ENCODE assay signal across 20 cellular contexts in genomic region chr5:53970510-53970909, GRCh38.
DNase-seq lines count a peak whose midpoint lies in the region; ATAC-seq, FAIRE-seq and TF ChIP-seq lines count a peak whose summit lies in the region.
"Had no signal": no experiment of that assay in that cellular context is flagged by ENCODE, and none has a peak within 500 bp of the region (broad histone marks: within the 10 kb centered on the region; RNA-seq: fewer than 3 reads in every experiment).

No MANE protein-coding gene starts in this region.

- intact Hi-C loops in left ventricle myocardium inferior (cut with micrococcal nuclease) (no loop called here), Right ventricle myocardium superior (cut with DNase I) (no loop called here), left lung (cut with DNase I) (no loop called here)

- no peak for TF ChIP-seq CTCF in left ventricle myocardium inferior (IDR thresholded peaks at IDR 0.05; ENCODE audit: borderline replicate concordance)
- TF ChIP-seq CTCF in astrocyte (IDR thresholded peaks at IDR 0.05; ENCODE audit: insufficient read depth, low read depth, low read length) = no peak
- TF ChIP-seq CTCF in fibroblast of the aortic adventitia (IDR thresholded peaks at IDR 0.05; ENCODE audit: insufficient read depth, low read length) = no peak
- no peak for TF ChIP-seq CTCF in left lung (IDR thresholded peaks at IDR 0.05)

- peaks cover 1% of the 10 kb centered on the region for H3K4me1 Mint-ChIP-seq in astrocyte (ENCODE audit: low read depth, unreplicated experiment)
- H3K4me1 Mint-ChIP-seq: CD14-positive monocyte; CD4-positive, alpha-beta memory T cell; IgD-negative memory B cell had no signal

- no peaks in the 10 kb centered on the region for H3K9me3 ChIP-seq in left ventricle myocardium inferior (replicated peaks)
- H3K9me3 ChIP-seq in astrocyte (ENCODE audit: insufficient read depth, low read depth, low read length) = no peaks in the 10 kb centered on the region
- no peaks in the 10 kb centered on the region for H3K9me3 ChIP-seq in left lung
- H3K9me3 ChIP-seq: A549, BLaER1, HAP-1 had no signal

- H3K36me3 ChIP-seq in left ventricle myocardium inferior (no peaks in the 10 kb centered on the region), astrocyte (ENCODE audit: insufficient read depth, low read length) (no peaks in the 10 kb centered on the region), left lung (no peaks in the 10 kb centered on the region)
- H3K36me3 ChIP-seq: BLaER1, HAP-1 had no signal

- ATAC-seq in Right ventricle myocardium superior (ENCODE audit: poor library complexity) = no peak
- ATAC-seq in HG03025 (IDR thresholded peaks at IDR 0.05; ENCODE audit: low FRiP score, unreplicated experiment) = no peak
- no peak for ATAC-seq in GM21360 (IDR thresholded peaks at IDR 0.05; ENCODE audit: unreplicated experiment)
- ATAC-seq in left lung = no peak
- ATAC-seq: A549, GM12878 had no signal

- peak overlapping the region; percentile 38 for H3K27ac ChIP-seq in left ventricle myocardium inferior (replicated peaks)
- H3K27ac ChIP-seq in astrocyte (ENCODE audit: low read depth, low read length) = no peak overlapping the region
- H3K27ac ChIP-seq in left lung = no peak overlapping the region
- H3K27ac ChIP-seq: 22Rv1, A549, BLaER1 had no signal

- no peaks in the 10 kb centered on the region for H3K36me3 Mint-ChIP-seq in astrocyte (ENCODE audit: low read depth, unreplicated experiment)

- no peak overlapping the region for H3K4me2 ChIP-seq in astrocyte (ENCODE audit: low read length)
- H3K4me2 ChIP-seq: A549, BLaER1 had no signal

- no peaks in the 10 kb centered on the region for H3K9me3 Mint-ChIP-seq in astrocyte (ENCODE audit: unreplicated experiment)
- H3K9me3 Mint-ChIP-seq: CD4-positive, alpha-beta memory T cell; IgD-negative memory B cell had no signal

- H3K27me3 Mint-ChIP-seq in astrocyte (ENCODE audit: low read depth, unreplicated experiment) = no peaks in the 10 kb centered on the region
- H3K27me3 Mint-ChIP-seq: CD4-positive, alpha-beta memory T cell; IgD-negative memory B cell had no signal

- H3K27ac Mint-ChIP-seq in astrocyte (ENCODE audit: unreplicated experiment) = no peak overlapping the region
- H3K27ac Mint-ChIP-seq: CD14-positive monocyte, IgD-negative memory B cell had no signal

- H4K20me1 ChIP-seq in astrocyte (ENCODE audit: insufficient read depth, low read length) = no peaks in the 10 kb centered on the region
- H4K20me1 ChIP-seq: BLaER1 had no signal

- no peak overlapping the region for H3K9ac ChIP-seq in astrocyte (ENCODE audit: low read length)
- H3K9ac ChIP-seq: BLaER1 had no signal

- no peak overlapping the region for H3K4me3 Mint-ChIP-seq in astrocyte (ENCODE audit: unreplicated experiment)
- H3K4me3 Mint-ChIP-seq: CD14-positive monocyte; CD4-positive, alpha-beta memory T cell; IgD-negative memory B cell had no signal

- no peak for FAIRE-seq in astrocyte (lab: Jason Lieb, UNC)
- FAIRE-seq: A549, GM12878, HTR-8/SVneo had no signal

- DNase-seq in left ventricle myocardium inferior = no peak
- no peak for DNase-seq in Right ventricle myocardium superior
- DNase-seq in astrocyte (ENCODE audit: low read depth) = peak; percentile 41
- DNase-seq in fibroblast of the aortic adventitia (ENCODE audit: low read depth) = peak; percentile 31
- no peak for DNase-seq in left lung
- no peak for DNase-seq in activated CD4-positive, alpha-beta T cell treated with anti-CD3 and anti-CD28 coated beads for 4 hours
- DNase-seq: CD4-positive, alpha-beta memory T cell; DMS153; DMS79; GF-D8 had no signal

- H3K79me2 ChIP-seq in astrocyte (ENCODE audit: insufficient read depth, low read length) = no peaks in the 10 kb centered on the region

- H2AFZ ChIP-seq in astrocyte (ENCODE audit: low read depth, low read length) = no peak overlapping the region

- H3K4me1 ChIP-seq in left ventricle myocardium inferior (peaks cover 8% of the 10 kb centered on the region), astrocyte (ENCODE audit: insufficient read depth, low read length) (no peaks in the 10 kb centered on the region), left lung (no peaks in the 10 kb centered on the region)
- H3K4me1 ChIP-seq: A549, BLaER1, HAP-1 had no signal

- no peak overlapping the region for H3K4me3 ChIP-seq in left ventricle myocardium inferior
- no peak overlapping the region for H3K4me3 ChIP-seq in astrocyte (ENCODE audit: insufficient read depth, low read depth, low read length)
- no peak overlapping the region for H3K4me3 ChIP-seq in fibroblast of the aortic adventitia (ENCODE audit: low read depth, low read length)
- H3K4me3 ChIP-seq in left lung = no peak overlapping the region
- H3K4me3 ChIP-seq: A549, BLaER1, GM12878, HAP-1 had no signal

- no peaks in the 10 kb centered on the region for H3K27me3 ChIP-seq in left ventricle myocardium inferior (ENCODE audit: low read depth)
- no peaks in the 10 kb centered on the region for H3K27me3 ChIP-seq in astrocyte (ENCODE audit: insufficient read depth, low read length)
- H3K27me3 ChIP-seq in left lung = no peaks in the 10 kb centered on the region
- H3K27me3 ChIP-seq: BLaER1 had no signal

Comparison
In these comparisons a context has a peak if more than half of its experiments do, and no peak if none do; other contexts are left out.
1. DNase-seq: peak in astrocyte (single experiment) and fibroblast of the aortic adventitia (single experiment); none in left ventricle myocardium inferior (single experiment), Right ventricle myocardium superior (single experiment), left lung (0 of 2) and activated CD4-positive, alpha-beta T cell treated with anti-CD3 and anti-CD28 coated beads for 4 hours (0 of 2).